Comparison of ENCODE assay signal across 9 cellular contexts in the genomic region with DNA sequence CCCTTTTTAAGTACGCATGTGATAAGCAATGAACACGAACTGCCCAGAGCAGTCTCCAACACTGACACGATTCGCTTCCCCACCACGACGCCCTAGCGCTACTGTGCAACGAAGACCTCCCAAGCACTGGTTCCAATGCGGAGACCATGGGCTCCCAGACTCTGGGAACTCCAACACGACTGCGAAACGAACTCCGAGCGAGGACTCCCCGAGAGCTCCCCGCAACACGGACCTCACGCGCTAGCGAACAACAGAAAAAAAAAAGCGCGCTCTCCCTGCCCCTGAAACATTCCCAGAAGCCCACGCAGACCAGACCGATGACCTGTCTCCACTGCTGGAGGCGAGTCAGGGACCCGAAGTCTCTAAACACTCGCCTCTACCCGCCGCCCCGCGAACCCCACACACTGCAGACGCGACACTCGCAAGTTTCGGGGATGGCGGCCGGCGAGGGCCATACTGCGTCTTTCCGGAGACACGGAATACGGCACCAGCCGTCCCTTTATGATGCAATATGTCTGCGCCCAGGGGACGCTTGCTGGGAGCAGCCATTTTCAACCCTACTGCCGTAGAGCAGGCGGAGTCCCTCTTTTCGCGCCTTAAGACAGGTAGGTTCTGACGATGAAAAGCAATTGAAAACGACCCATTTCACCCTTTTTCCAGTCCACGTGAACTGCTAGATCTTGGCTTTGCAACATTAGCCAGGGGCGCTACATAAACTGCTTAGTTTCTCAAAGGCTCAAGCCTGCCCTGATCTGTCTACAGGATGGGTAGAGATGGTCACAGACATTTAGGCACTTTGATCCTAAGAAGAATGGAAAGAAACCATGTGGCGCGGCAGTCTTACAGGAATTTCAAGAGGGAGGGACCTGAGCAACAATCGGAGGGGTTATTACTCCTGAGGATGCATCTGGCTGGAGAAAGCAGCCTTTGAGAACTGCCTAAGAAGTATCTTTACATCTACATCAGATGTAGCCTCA. TPM values are rescaled to one million over a fixed set of nuclear protein-coding genes. Genes with fewer than 3 reads are reported as not detected.
A peak's percentile ranks its signal among the peaks of the same experiment; 100 is the strongest.
DNase-seq lines count a peak whose midpoint lies in the region; ATAC-seq and TF ChIP-seq lines count a peak whose summit lies in the region.
"Had no signal": no experiment of that assay in that cellular context is flagged by ENCODE, and none has a peak within 500 bp of the region (broad histone marks: within the 10 kb centered on the region; RNA-seq: fewer than 3 reads in every experiment).

Gene ZNF577 (minus strand): TSS at position 430 of the 977 bp plus-strand sequence. CDS start 7,569 bp downstream, outside the sequence.

- ATAC-seq in HG03571 (IDR thresholded peaks at IDR 0.05; ENCODE audit: unreplicated experiment), result no peak

- peak within 1 kb of the TSS; percentile 79 for H3K27ac ChIP-seq in cardiac muscle cell
- H3K27ac ChIP-seq: SJSA1 had no signal

- DNase-seq in GM12865 (ENCODE audit: low read depth), result peak; percentile 82
- peak; percentile 60 for DNase-seq in T follicular helper cell (ENCODE audit: low read depth)
- DNase-seq in amniotic epithelial cell (ENCODE audit: low read depth), result peak; percentile 93
- peak; percentile 91 to 96 for DNase-seq in cardiac muscle cell (ENCODE audit: low read depth in 1 of 2, low spot score in 1 of 2)
- DNase-seq in occipital lobe (lab: John Stamatoyannopoulos, UW), result peak; percentile 82
- DNase-seq in stromal cell of bone marrow (ENCODE audit: low read depth), result peak; percentile 93
- DNase-seq in NCI-H2081 (lab: John Stamatoyannopoulos, UW), result no peak

- TF ChIP-seq CTCF in GM12865 (IDR thresholded peaks at IDR 0.05; ENCODE audit: insufficient read depth, low read depth, low read length, missing control alignments) (no peak), cardiac muscle cell (IDR thresholded peaks at IDR 0.05; ENCODE audit: low read depth, low read length) (no peak)

- H3K9me3 ChIP-seq in cardiac muscle cell (ENCODE audit: low read depth), result peaks cover 8% of the 10 kb centered on the region

- H3K4me1 ChIP-seq in cardiac muscle cell (ENCODE audit: low read depth), result peaks cover 4% of the 10 kb centered on the region
- H3K4me1 ChIP-seq: SJSA1 had no signal

- H3K4me3 ChIP-seq in GM12865 (ENCODE audit: low read depth, low read length) (peak within 1 kb of the TSS; percentile 52), cardiac muscle cell (peak within 1 kb of the TSS; percentile 62)
- H3K4me3 ChIP-seq: SJSA1 had no signal

- no peaks in the 10 kb centered on the region for H3K27me3 ChIP-seq in cardiac muscle cell
- H3K27me3 ChIP-seq: SJSA1 had no signal

- peaks cover 34% of the 10 kb centered on the region for H3K36me3 ChIP-seq in cardiac muscle cell

RNA-seq across cellular contexts. Expression of gene ZNF577, which starts in this region (rescaled TPM):
- total RNA-seq in cardiac muscle cell (22.2 and 31.6 TPM in 2 replicates), occipital lobe (66.6 TPM)
- 27.6 and 39.0 TPM in 2 replicates for polyA plus RNA-seq in cardiac muscle cell

Comparison
In these comparisons a context has a peak if more than half of its experiments do, and no peak if none do; other contexts are left out.
1. DNase-seq: peak in GM12865 (single experiment), T follicular helper cell (single experiment), amniotic epithelial cell (single experiment), cardiac muscle cell (2 of 2), occipital lobe (single experiment) and stromal cell of bone marrow (single experiment); none in NCI-H2081 (0 of 2).